8 cellular contexts compared by ENCODE assay signal in genomic region chr1:209585672-209586071, GRCh38. TPM values are rescaled to one million over a fixed set of nuclear protein-coding genes. Genes with fewer than 3 reads are reported as not detected.
DNase-seq lines count a peak whose midpoint lies in the region; ATAC-seq lines count a peak whose summit lies in the region.

No MANE protein-coding gene starts in this region.

- H3K4me3 ChIP-seq in mesodermal cell (ENCODE audit: extremely low read depth, insufficient read depth, low read length, poor library complexity, severe bottlenecking) = peak overlapping the region; percentile 7

- DNase-seq in ELF-1 (ENCODE audit: low read depth, low spot score) (peak; percentile 47), NCI-H345 treated with DMSO at 0.1 percent for 48 hours (lab: John Stamatoyannopoulos, UW; ENCODE audit: unreplicated experiment) (peak; percentile 15), ecto neural progenitor cell (ENCODE audit: low spot score) (peak; percentile 62), SHP77 treated with DMSO at 0.1 percent for 48 hours (lab: John Stamatoyannopoulos, UW) (no peak)
- DNase-seq in effector CD4-positive, alpha-beta T cell = no peak

- no peaks in the 10 kb centered on the region for H3K36me3 ChIP-seq in mesodermal cell (ENCODE audit: control insufficient read depth, insufficient read depth, low read length)

- WGBS in mesodermal cell (ENCODE audit: insufficient coverage in 2 of 2), 2 experiments = 9% methylated on average over 18 to 23 of the region's 23 CpGs

- no peaks in the 10 kb centered on the region for H3K9me3 ChIP-seq in mesodermal cell (ENCODE audit: control insufficient read depth, low read length)

- ATAC-seq in GM21825 (IDR thresholded peaks at IDR 0.05; ENCODE audit: unreplicated experiment) (no peak), HG03354 (IDR thresholded peaks at IDR 0.05; ENCODE audit: poor library complexity, severe bottlenecking, unreplicated experiment) (no peak)

- H3K27ac ChIP-seq in mesodermal cell (ENCODE audit: low read depth, low read length, severe bottlenecking) = no peak overlapping the region

- H3K4me1 ChIP-seq in mesodermal cell (ENCODE audit: control insufficient read depth, insufficient read depth, low read length, poor library complexity, severe bottlenecking) = peaks cover 16% of the 10 kb centered on the region

RNA-seq across cellular contexts. Expression of gene CAMK1G, which starts 2.2 kb away (rescaled TPM):
- polyA plus RNA-seq in mesodermal cell (2013, experiment 1 of 2) = 7.3 TPM
- polyA plus RNA-seq in mesodermal cell (2013, experiment 2 of 2) = 5.6 TPM

Comparison
In these comparisons a context has a peak if more than half of its experiments do, and no peak if none do; other contexts are left out.
1. DNase-seq: peak in ELF-1 (single experiment), NCI-H345 treated with DMSO at 0.1 percent for 48 hours (single experiment) and ecto neural progenitor cell (single experiment); none in effector CD4-positive, alpha-beta T cell (single experiment) and SHP77 treated with DMSO at 0.1 percent for 48 hours (single experiment).